ENCODE assay signal across 10 cellular contexts in the genomic region with DNA sequence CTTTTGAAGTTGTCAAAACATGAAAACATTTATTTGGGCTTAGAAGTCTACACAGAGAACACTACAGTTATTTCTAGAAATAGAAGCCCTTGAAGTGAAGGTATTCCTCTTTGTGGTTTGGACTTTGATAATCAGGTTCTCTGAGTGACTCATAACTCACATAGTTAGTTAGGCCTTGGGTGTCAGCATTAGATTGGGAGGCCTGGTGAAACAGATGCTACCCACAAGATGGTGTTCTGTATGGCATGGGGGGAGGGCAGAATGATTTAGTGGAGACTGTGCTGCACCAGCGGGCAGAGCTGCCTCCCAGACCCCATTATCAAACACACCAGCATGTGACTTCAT.
DNase-seq lines count a peak whose midpoint lies in the region; ATAC-seq, FAIRE-seq and TF ChIP-seq lines count a peak whose summit lies in the region.
"Had no signal": no experiment of that assay in that cellular context is flagged by ENCODE, and none has a peak within 500 bp of the region (broad histone marks: within the 10 kb centered on the region; RNA-seq: fewer than 3 reads in every experiment).

No MANE protein-coding gene starts in this region.

- FAIRE-seq in GM18507 (lab: Jason Lieb, UNC): peak; percentile 81
- FAIRE-seq: H54 had no signal

- no peaks in the 10 kb centered on the region for H3K9me3 ChIP-seq in heart left ventricle
- no peaks in the 10 kb centered on the region for H3K9me3 ChIP-seq in BE2C

- ATAC-seq in GM21390 (IDR thresholded peaks at IDR 0.05; ENCODE audit: unreplicated experiment): peak; percentile 95
- ATAC-seq in HG03460 (IDR thresholded peaks at IDR 0.05; ENCODE audit: unreplicated experiment): peak; percentile 96
- ATAC-seq in heart left ventricle: peak in 3 of 4 donors; percentile 32 to 67 (median 45)
- ATAC-seq in omental fat pad (ENCODE audit: low FRiP score): no peak

- no peak for TF ChIP-seq POLR2A in heart left ventricle (IDR thresholded peaks at IDR 0.05)

- H3K27me3 ChIP-seq in heart left ventricle: no peaks in the 10 kb centered on the region
- no peaks in the 10 kb centered on the region for H3K27me3 ChIP-seq in BE2C

- H3K36me3 ChIP-seq in heart left ventricle (peaks cover 0 to 5% (median 0%) of the 10 kb centered on the region in 9 donors), BE2C (no peaks in the 10 kb centered on the region)

- H3K4me1 ChIP-seq in heart left ventricle (peaks cover 0 to 61% (median 21%) of the 10 kb centered on the region in 12 donors), BE2C (no peaks in the 10 kb centered on the region)

- intact Hi-C loops in heart left ventricle (cut with DNase I): loop anchor here in 1 of 10 donors (2.0 kb wide), 1 partner anchor 19 kb away; no protein-coding TSS in a partner anchor

- TF ChIP-seq CTCF in heart left ventricle (IDR thresholded peaks at IDR 0.05) (no peak), omental fat pad (IDR thresholded peaks at IDR 0.05) (no peak), BE2C (IDR thresholded peaks at IDR 0.05; ENCODE audit: low read depth, low read length) (no peak)

- no peak overlapping the region for H3K4me3 ChIP-seq in heart left ventricle
- H3K4me3 ChIP-seq in BE2C (ENCODE audit: low read depth, low read length): no peak overlapping the region

- peak; percentile 54 for DNase-seq in GM18507 (ENCODE audit: extremely low spot score, insufficient read length, low read depth)
- DNase-seq in heart left ventricle: no peak
- DNase-seq in Kasumi-1 (lab: John Stamatoyannopoulos, UW): no peak
- no peak for DNase-seq in NCI-H2029 (lab: John Stamatoyannopoulos, UW)
- no peak for DNase-seq in omental fat pad (ENCODE audit: low spot score)
- DNase-seq in BE2C: no peak
- DNase-seq: effector CD8-positive, alpha-beta T cell had no signal

- H3K27ac ChIP-seq in heart left ventricle: peak overlapping the region in 10 of 12 donors; percentile 25 to 70 (median 52)

- WGBS in heart left ventricle, 4 donors: 49 to 100% (median 65%) methylated on average over 1 of the region's 1 CpG
